Comparison of ENCODE assay signal across 1 cellular context in genomic region chr11:95717314-95717713, GRCh38.
TF ChIP-seq lines count a peak whose summit lies in the region.

No MANE protein-coding gene starts in this region.

TF ChIP-seq in K562, 482 proteins besides CTCF, POLR2A, EP300 and RAD21 (continued from another document):
- TF ChIP-seq IRF1 (CRISPR knock-in tag; IDR thresholded peaks at IDR 0.05; ENCODE audit: borderline replicate concordance) (no peak), MCM3 (IDR thresholded peaks at IDR 0.05) (no peak), GABPB1 (CRISPR knock-in tag; IDR thresholded peaks at IDR 0.05) (no peak), ZNF75A (CRISPR knock-in tag; IDR thresholded peaks at IDR 0.05) (no peak), TCF3 (CRISPR knock-in tag; IDR thresholded peaks at IDR 0.05) (peak; percentile 71), HMG20B (CRISPR knock-in tag; IDR thresholded peaks at IDR 0.05) (no peak), SOX6 (IDR thresholded peaks at IDR 0.05) (peak; percentile 61; the same call in 1 of the 2 replicates), ZBTB40 (IDR thresholded peaks at IDR 0.05) (no peak), ZBTB40 (CRISPR knock-in tag; IDR thresholded peaks at IDR 0.05) (no peak), TSC22D4 (tag; IDR thresholded peaks at IDR 0.05) (no peak), PCBP1 (IDR thresholded peaks at IDR 0.05; ENCODE audit: low read depth, low read length, poor library complexity, severe bottlenecking) (no peak), ZNF280B (CRISPR knock-in tag; IDR thresholded peaks at IDR 0.05) (no peak), SMARCA4 (IDR thresholded peaks at IDR 0.05) (peak; percentile 57; the same call in 1 of the 2 replicates), ZFX (CRISPR knock-in tag; IDR thresholded peaks at IDR 0.05) (no peak), CBFA2T2 (conservative IDR thresholded peaks at IDR 0.05) (peak; percentile 77), KAT7 (CRISPR knock-in tag; IDR thresholded peaks at IDR 0.05; ENCODE audit: borderline replicate concordance) (no peak), EGR1 (conservative IDR thresholded peaks at IDR 0.05) (no peak; the same call in 1 of the 2 replicates), ZNF384 (IDR thresholded peaks at IDR 0.05; ENCODE audit: low read depth, low read length) (peak; percentile 43; the same call in 1 of the 2 replicates), TGIF2 (CRISPR knock-in tag; IDR thresholded peaks at IDR 0.05) (no peak), ESRRB (CRISPR knock-in tag; IDR thresholded peaks at IDR 0.05; ENCODE audit: borderline replicate concordance) (no peak), TRIM24 (IDR thresholded peaks at IDR 0.05) (peak in 1 of 2 experiments; percentile 50; a peak in 1 of 4 replicates), POLR2AphosphoS5 (IDR thresholded peaks at IDR 0.05; ENCODE audit: control insufficient read depth, insufficient read depth, low read depth, low read length) (0 out of 2 replicates have a peak, but pooled peaks have one; percentile 33), KLF1 (tag; IDR thresholded peaks at IDR 0.05) (no peak), ZNF282 (CRISPR knock-in tag; IDR thresholded peaks at IDR 0.05) (no peak), ZNF707 (CRISPR knock-in tag; conservative IDR thresholded peaks at IDR 0.05) (no peak), ZNF77 (CRISPR knock-in tag; IDR thresholded peaks at IDR 0.05) (no peak), DPF2 (IDR thresholded peaks at IDR 0.05) (peak; percentile 32; the same call in 1 of the 2 replicates), RFX5 (IDR thresholded peaks at IDR 0.05; ENCODE audit: low read depth, low read length) (no peak), ZMIZ1 (IDR thresholded peaks at IDR 0.05; ENCODE audit: low read depth in 2 of 2, low read length in 2 of 2) (no peak), ZNF431 (CRISPR knock-in tag; IDR thresholded peaks at IDR 0.05) (no peak), ZNF668 (CRISPR knock-in tag; IDR thresholded peaks at IDR 0.05) (no peak)
